18 cellular contexts compared by ENCODE assay signal in genomic region chr17:9401434-9401833, GRCh38.
DNase-seq lines count a peak whose midpoint lies in the region; ATAC-seq and TF ChIP-seq lines count a peak whose summit lies in the region.
"Had no signal": no experiment of that assay in that cellular context is flagged by ENCODE, and none has a peak within 500 bp of the region (broad histone marks: within the 10 kb centered on the region; RNA-seq: fewer than 3 reads in every experiment).

No MANE protein-coding gene starts in this region.

- H3K27ac ChIP-seq in cardiac muscle cell (peak overlapping the region; percentile 78), tibial nerve (no peak overlapping the region)
- H3K27ac ChIP-seq: neural progenitor cell had no signal

- peaks cover 21% of the 10 kb centered on the region for H3K36me3 Mint-ChIP-seq in activated CD8-positive, alpha-beta T cell treated with anti-CD3 and anti-CD28 coated beads for 36 hours (ENCODE audit: low read depth)

- no peak overlapping the region for H3K4me3 ChIP-seq in cardiac muscle cell
- no peak overlapping the region for H3K4me3 ChIP-seq in tibial nerve
- H3K4me3 ChIP-seq: neural progenitor cell had no signal

- no peaks in the 10 kb centered on the region for H3K4me1 Mint-ChIP-seq in activated CD8-positive, alpha-beta T cell treated with anti-CD3 and anti-CD28 coated beads for 36 hours (ENCODE audit: low read depth)

- H3K9me3 Mint-ChIP-seq in activated CD8-positive, alpha-beta T cell treated with anti-CD3 and anti-CD28 coated beads for 36 hours: peaks cover 4% of the 10 kb centered on the region

- 74 to 82% methylated on average over 4 of the region's 4 CpGs for WGBS in tibial nerve, 2 donors

- peak; percentile 29 to 71 for DNase-seq in cardiac muscle cell (ENCODE audit: low read depth in 1 of 2, low spot score in 1 of 2)
- DNase-seq in cardiac septum (ENCODE audit: low spot score): no peak
- DNase-seq in amniotic epithelial cell (ENCODE audit: low read depth): peak; percentile 69
- DNase-seq in iPS-NIHi11 (ENCODE audit: low spot score): peak; percentile 41
- DNase-seq in activated CD8-positive, alpha-beta T cell treated with anti-CD3 and anti-CD28 coated beads for 36 hours: no peak
- no peak for DNase-seq in tibial nerve (ENCODE audit: low spot score in 2 of 2)
- DNase-seq: activated CD4-positive, alpha-beta T cell treated with anti-CD3 and anti-CD28 coated beads, Interleukin-2, amount 50 U/mL, for 1 hour; activated gamma-delta T cell; DMS153; foreskin melanocyte; left colon; NCI-H2081; T-helper 2 cell had no signal

- no peaks in the 10 kb centered on the region for H3K9me3 ChIP-seq in cardiac muscle cell (ENCODE audit: low read depth)
- no peaks in the 10 kb centered on the region for H3K9me3 ChIP-seq in tibial nerve

- TF ChIP-seq CTCF in cardiac muscle cell (IDR thresholded peaks at IDR 0.05; ENCODE audit: low read depth, low read length) (no peak), tibial nerve (IDR thresholded peaks at IDR 0.05) (no peak)
- no peak for TF ChIP-seq CTCF in activated CD8-positive, alpha-beta T cell treated with anti-CD3 and anti-CD28 coated beads for 36 hours (IDR thresholded peaks at IDR 0.05)

- POLR2A ChIA-PET in activated CD8-positive, alpha-beta T cell treated with anti-CD3 and anti-CD28 coated beads for 36 hours (lab: Charles Lee): no interaction called here

- H3K27me3 ChIP-seq in cardiac muscle cell (no peaks in the 10 kb centered on the region), tibial nerve (no peaks in the 10 kb centered on the region)
- H3K27me3 ChIP-seq: neural progenitor cell had no signal

- no peaks in the 10 kb centered on the region for H3K36me3 ChIP-seq in cardiac muscle cell
- H3K36me3 ChIP-seq in tibial nerve: peaks cover 0 to 5% (median 0%) of the 10 kb centered on the region in 3 donors
- H3K36me3 ChIP-seq: neural progenitor cell had no signal

- intact Hi-C loops in cardiac septum (cut with DNase I): no loop called here
- intact Hi-C loops in activated CD8-positive, alpha-beta T cell treated with anti-CD3 and anti-CD28 coated beads for 36 hours (cut with micrococcal nuclease): no loop called here

- TF ChIP-seq POLR2A in tibial nerve (IDR thresholded peaks at IDR 0.05): no peak

- no peak overlapping the region for H3K4me3 Mint-ChIP-seq in activated CD8-positive, alpha-beta T cell treated with anti-CD3 and anti-CD28 coated beads for 36 hours
- H3K4me3 Mint-ChIP-seq: IgD-negative memory B cell, neural progenitor cell, type B pancreatic cell had no signal

- CTCF ChIA-PET in activated CD8-positive, alpha-beta T cell treated with anti-CD3 and anti-CD28 coated beads for 36 hours (lab: Charles Lee): interaction anchor here (1.0 to 2.4 kb wide), 2 partner anchors 111 to 121 kb away, joined by 3 to 8 read pairs; no protein-coding TSS in a partner anchor

- TF ChIP-seq EP300 in tibial nerve (IDR thresholded peaks at IDR 0.05): no peak

- no peaks in the 10 kb centered on the region for H3K27me3 Mint-ChIP-seq in activated CD8-positive, alpha-beta T cell treated with anti-CD3 and anti-CD28 coated beads for 36 hours
- H3K27me3 Mint-ChIP-seq: IgD-negative memory B cell, type B pancreatic cell had no signal

- H3K27ac Mint-ChIP-seq in activated CD8-positive, alpha-beta T cell treated with anti-CD3 and anti-CD28 coated beads for 36 hours: no peak overlapping the region
- H3K27ac Mint-ChIP-seq: IgD-negative memory B cell, neural progenitor cell, type B pancreatic cell had no signal

- H3K4me1 ChIP-seq in cardiac muscle cell (ENCODE audit: low read depth): peaks cover 9% of the 10 kb centered on the region
- no peaks in the 10 kb centered on the region for H3K4me1 ChIP-seq in tibial nerve
- H3K4me1 ChIP-seq: neural progenitor cell had no signal

- ATAC-seq in HG03196 (IDR thresholded peaks at IDR 0.05; ENCODE audit: unreplicated experiment) (no peak), GM18520 (IDR thresholded peaks at IDR 0.05; ENCODE audit: unreplicated experiment) (no peak)
- ATAC-seq in activated CD8-positive, alpha-beta T cell treated with anti-CD3 and anti-CD28 coated beads for 36 hours: no peak
- ATAC-seq: left colon had no signal

Comparison
In these comparisons a context has a peak if more than half of its experiments do, and no peak if none do; other contexts are left out.
1. DNase-seq: peak in cardiac muscle cell (2 of 2), amniotic epithelial cell (single experiment) and iPS-NIHi11 (single experiment); none in cardiac septum (single experiment), activated CD8-positive, alpha-beta T cell treated with anti-CD3 and anti-CD28 coated beads for 36 hours (single experiment) and tibial nerve (0 of 2).